Comparison of ENCODE assay signal across 13 cellular contexts in genomic region chr4:55758570-55758969, GRCh38.
DNase-seq lines count a peak whose midpoint lies in the region; ATAC-seq and TF ChIP-seq lines count a peak whose summit lies in the region.
"Had no signal": no experiment of that assay in that cellular context is flagged by ENCODE, and none has a peak within 500 bp of the region (broad histone marks: within the 10 kb centered on the region; RNA-seq: fewer than 3 reads in every experiment).

No MANE protein-coding gene starts in this region.

- H3K9me3 Mint-ChIP-seq in endothelial cell (ENCODE audit: unreplicated experiment), result no peaks in the 10 kb centered on the region
- H3K9me3 Mint-ChIP-seq: activated naive CD4-positive, alpha-beta T cell treated with anti-CD3 and anti-CD28 coated beads for 36 hours had no signal

- ATAC-seq in HG02884 (IDR thresholded peaks at IDR 0.05; ENCODE audit: unreplicated experiment), result no peak
- ATAC-seq: lower lobe of right lung had no signal

- peak overlapping the region; percentile 10 for H3K4me3 ChIP-seq in endocrine pancreas (ENCODE audit: control insufficient read depth, insufficient read depth, low read length)
- H3K4me3 ChIP-seq: lower lobe of right lung, tibial nerve had no signal

- H3K9ac ChIP-seq in endocrine pancreas (ENCODE audit: control insufficient read depth, insufficient read depth, low read length), result no peak overlapping the region

- no peak overlapping the region for H3K27ac Mint-ChIP-seq in endothelial cell (ENCODE audit: unreplicated experiment)
- H3K27ac Mint-ChIP-seq: activated naive CD4-positive, alpha-beta T cell treated with anti-CD3 and anti-CD28 coated beads for 36 hours had no signal

- H3K27me3 ChIP-seq in endocrine pancreas (ENCODE audit: control insufficient read depth, insufficient read depth, low read length), result no peaks in the 10 kb centered on the region
- H3K27me3 ChIP-seq: tibial nerve had no signal

- DNase-seq in NCI-H82 (lab: John Stamatoyannopoulos, UW) (peak; percentile 35), NCI-H82 treated with DMSO at 0.1 percent for 48 hours (lab: John Stamatoyannopoulos, UW; ENCODE audit: unreplicated experiment) (no peak), NCI-H2171 (lab: John Stamatoyannopoulos, UW) (peak; percentile 59), renal cortical epithelial cell (ENCODE audit: low read depth) (peak; percentile 41), dermis blood vessel endothelial cell (no peak), endothelial cell (ENCODE audit: low spot score) (no peak)
- DNase-seq: activated naive CD4-positive, alpha-beta T cell treated with anti-CD3 and anti-CD28 coated beads for 36 hours; hypothalamus; lower lobe of right lung; T1000 had no signal

- H3K4me1 ChIP-seq in endocrine pancreas (ENCODE audit: control insufficient read depth, insufficient read depth, low read length), result peaks cover 11% of the 10 kb centered on the region
- H3K4me1 ChIP-seq: lower lobe of right lung, tibial nerve had no signal

- H3K4me1 Mint-ChIP-seq in endothelial cell (ENCODE audit: unreplicated experiment), result peaks cover 21% of the 10 kb centered on the region

- no peaks in the 10 kb centered on the region for H3K36me3 Mint-ChIP-seq in endothelial cell (ENCODE audit: low read depth, unreplicated experiment)

- no peak for TF ChIP-seq CTCF in endothelial cell (IDR thresholded peaks at IDR 0.05; ENCODE audit: unreplicated experiment)

- H3K36me3 ChIP-seq in endocrine pancreas (ENCODE audit: control insufficient read depth, insufficient read depth, low read length), result no peaks in the 10 kb centered on the region
- H3K36me3 ChIP-seq: lower lobe of right lung, tibial nerve had no signal

- no peaks in the 10 kb centered on the region for H3K9me3 ChIP-seq in endocrine pancreas (ENCODE audit: control insufficient read depth, low read length)
- H3K9me3 ChIP-seq: lower lobe of right lung, tibial nerve had no signal

- H3K4me3 Mint-ChIP-seq in endothelial cell (ENCODE audit: unreplicated experiment), result no peak overlapping the region
- H3K4me3 Mint-ChIP-seq: activated naive CD4-positive, alpha-beta T cell treated with anti-CD3 and anti-CD28 coated beads for 36 hours had no signal

- peaks cover 4% of the 10 kb centered on the region for H3K27me3 Mint-ChIP-seq in endothelial cell (ENCODE audit: unreplicated experiment)

Comparison
In these comparisons a context has a peak if more than half of its experiments do, and no peak if none do; other contexts are left out.
1. DNase-seq: peak in NCI-H82 (single experiment), NCI-H2171 (single experiment) and renal cortical epithelial cell (single experiment); none in NCI-H82 treated with DMSO at 0.1 percent for 48 hours (single experiment), dermis blood vessel endothelial cell (single experiment) and endothelial cell (single experiment).